12 cellular contexts compared by ENCODE assay signal in genomic region chr1:173149887-173150286, GRCh38. TPM values are rescaled to one million over a fixed set of nuclear protein-coding genes. Genes with fewer than 3 reads are reported as not detected.
DNase-seq lines count a peak whose midpoint lies in the region; ATAC-seq, FAIRE-seq and TF ChIP-seq lines count a peak whose summit lies in the region.
"Had no signal": no experiment of that assay in that cellular context is flagged by ENCODE, and none has a peak within 500 bp of the region (broad histone marks: within the 10 kb centered on the region; RNA-seq: fewer than 3 reads in every experiment).

No MANE protein-coding gene starts in this region.

- no peaks in the 10 kb centered on the region for H4K20me1 ChIP-seq in IMR-90 (ENCODE audit: insufficient read depth, low read length)
- H4K20me1 ChIP-seq in K562 (replicated peaks; ENCODE audit: control insufficient read depth, insufficient read depth, low read length) = no peaks in the 10 kb centered on the region
- H4K20me1 ChIP-seq in Karpas-422 (ENCODE audit: insufficient read depth, low read depth, low read length) = no peaks in the 10 kb centered on the region

- no peak overlapping the region for H2BK15ac ChIP-seq in IMR-90 (ENCODE audit: low read depth, low read length)
- no peak overlapping the region for H2BK15ac ChIP-seq in mesenchymal stem cell (ENCODE audit: low read depth, poor library complexity, severe bottlenecking)

- H3K14ac ChIP-seq in IMR-90 (replicated peaks; ENCODE audit: low read depth, low read length) (no peak overlapping the region), mesenchymal stem cell (ENCODE audit: low read length in 2 of 2) (no peak overlapping the region)

- H4K5ac ChIP-seq in IMR-90 (ENCODE audit: low read depth, low read length) = no peak overlapping the region

- H3K9me1 ChIP-seq in IMR-90 (ENCODE audit: insufficient read depth, low read length) = no peaks in the 10 kb centered on the region
- no peaks in the 10 kb centered on the region for H3K9me1 ChIP-seq in K562 (ENCODE audit: control insufficient read depth, insufficient read depth, low read length)

- intact Hi-C loops in IMR-90 (cut with micrococcal nuclease) = no loop called here
- intact Hi-C loops in K562 (cut with micrococcal nuclease) = no loop called here

- no peaks in the 10 kb centered on the region for H3K79me1 ChIP-seq in IMR-90 (ENCODE audit: low read depth in 1 of 2, low read length in 2 of 2)
- no peaks in the 10 kb centered on the region for H3K79me1 ChIP-seq in mesenchymal stem cell (replicated peaks; ENCODE audit: low read length, poor library complexity, severe bottlenecking)

- no peak overlapping the region for H4K91ac ChIP-seq in IMR-90 (ENCODE audit: insufficient read depth, low read depth, low read length)
- H4K91ac ChIP-seq in mesenchymal stem cell (ENCODE audit: low read length) = no peak overlapping the region

- no peak for TF ChIP-seq EP300 in K562 (IDR thresholded peaks at IDR 0.05; ENCODE audit: low read length)

- CTCF ChIA-PET in IMR-90 (lab: Yijun Ruan, JAX) (interaction anchor here (0.7 kb wide), 1 partner anchor 74 kb away, joined by 3 read pairs; no protein-coding TSS in a partner anchor), K562 (lab: Yijun Ruan, JAX; ENCODE audit: low intra/inter-chr PET ratio) (no interaction called here)

- no peaks in the 10 kb centered on the region for H3K36me3 ChIP-seq in IMR-90 (ENCODE audit: control insufficient read depth, insufficient read depth, low read length)
- H3K36me3 ChIP-seq in K562 (ENCODE audit: control insufficient read depth, insufficient read depth, low read length) = no peaks in the 10 kb centered on the region
- peaks cover 0 to 4% of the 10 kb centered on the region in 2 experiments for H3K36me3 ChIP-seq in mesenchymal stem cell (ENCODE audit: control insufficient read depth in 1 of 2, insufficient read depth in 2 of 2, low read depth in 1 of 2, low read length in 2 of 2)
- no peaks in the 10 kb centered on the region for H3K36me3 ChIP-seq in Karpas-422 (ENCODE audit: insufficient read depth, low read length)
- no peaks in the 10 kb centered on the region for H3K36me3 ChIP-seq in WERI-Rb-1

- H3K9ac ChIP-seq in IMR-90 (ENCODE audit: low read depth, low read length) = no peak overlapping the region
- H3K9ac ChIP-seq in K562 (ENCODE audit: insufficient read depth in 1 of 2, low read depth in 2 of 2, low read length in 2 of 2) = no peak overlapping the region
- H3K9ac ChIP-seq in mesenchymal stem cell (ENCODE audit: low read length) = no peak overlapping the region
- H3K9ac ChIP-seq in Karpas-422 (ENCODE audit: low read length) = no peak overlapping the region

- no peak overlapping the region for H3K18ac ChIP-seq in IMR-90 (ENCODE audit: low read depth, low read length)
- H3K18ac ChIP-seq in mesenchymal stem cell (ENCODE audit: low read depth in 1 of 2, low read length in 2 of 2) = no peak overlapping the region

- POLR2A ChIA-PET in IMR-90 (lab: Charles Lee; ENCODE audit: unreplicated experiment) = no interaction called here
- POLR2A ChIA-PET in K562 (lab: Yijun Ruan, JAX) = interaction anchor here (0.6 kb wide), 1 partner anchor 965 kb away, joined by 5 read pairs; no protein-coding TSS in a partner anchor

- WGBS in IMR-90 (ENCODE audit: extremely low coverage in 2 of 2, insufficient read length in 1 of 2), 2 experiments = no CpG with 5 or more reads among the region's 2 CpGs
- 0% methylated on average over 2 of the region's 2 CpGs for WGBS in K562 (ENCODE audit: insufficient coverage, low coverage, missing lambda C conversion rate)
- WGBS in mesenchymal stem cell = 63% methylated on average over 1 of the region's 2 CpGs

- no peak overlapping the region for H2BK12ac ChIP-seq in mesenchymal stem cell (ENCODE audit: low read length in 2 of 2)

- H2AK5ac ChIP-seq in IMR-90 (ENCODE audit: low read depth, low read length) = no peak overlapping the region
- no peak overlapping the region for H2AK5ac ChIP-seq in mesenchymal stem cell (ENCODE audit: low read length, severe bottlenecking)

- H3K4ac ChIP-seq in IMR-90 (ENCODE audit: low read depth, low read length) = no peak overlapping the region
- H3K4ac ChIP-seq in mesenchymal stem cell (ENCODE audit: low read depth in 1 of 2, low read length in 2 of 2) = no peak overlapping the region

- H3K56ac ChIP-seq in IMR-90 (ENCODE audit: extremely low read depth, insufficient read depth, low read length) = no peak overlapping the region

- H3K9me3 ChIP-seq in IMR-90 (ENCODE audit: control insufficient read depth, insufficient read depth, low read length) = no peaks in the 10 kb centered on the region; the same call in 1 of the 2 replicates
- H3K9me3 ChIP-seq in K562 (replicated peaks; ENCODE audit: control insufficient read depth, insufficient read depth, low read depth, low read length) = no peaks in the 10 kb centered on the region
- peaks cover 31% of the 10 kb centered on the region for H3K9me3 ChIP-seq in mesenchymal stem cell (ENCODE audit: control insufficient read depth, low read length)
- no peaks in the 10 kb centered on the region for H3K9me3 ChIP-seq in Karpas-422 (ENCODE audit: low read length)
- peaks cover 15% of the 10 kb centered on the region for H3K9me3 ChIP-seq in WERI-Rb-1 (ENCODE audit: severe bottlenecking)

- no peak for TF ChIP-seq CTCF in IMR-90 (conservative IDR thresholded peaks at IDR 0.05; ENCODE audit: low read depth, low read length)
- no peak for TF ChIP-seq CTCF in K562 (IDR thresholded peaks at IDR 0.05 in 2 of 3, conservative IDR thresholded peaks at IDR 0.05 in 1 of 3; ENCODE audit: insufficient read depth in 2 of 3, low read depth in 1 of 3, low read length in 3 of 3)
- no peak for TF ChIP-seq CTCF in WERI-Rb-1 (IDR thresholded peaks at IDR 0.05; ENCODE audit: low read depth, low read length)

- H3K4me1 ChIP-seq in IMR-90 (ENCODE audit: control insufficient read depth, insufficient read depth, low read length) (no peaks in the 10 kb centered on the region), K562 (replicated peaks in 1 of 2; ENCODE audit: control insufficient read depth in 2 of 2, insufficient read depth in 2 of 2, low read length in 2 of 2) (no peaks in the 10 kb centered on the region), mesenchymal stem cell (ENCODE audit: control insufficient read depth, insufficient read depth, low read depth, low read length) (no peaks in the 10 kb centered on the region), Karpas-422 (ENCODE audit: low read length) (no peaks in the 10 kb centered on the region)

- H2BK5ac ChIP-seq in IMR-90 (ENCODE audit: low read depth, low read length, poor library complexity, severe bottlenecking) (no peak overlapping the region), mesenchymal stem cell (ENCODE audit: low read depth, low read length, poor library complexity, severe bottlenecking) (no peak overlapping the region)

- H3K4me2 ChIP-seq in IMR-90 (ENCODE audit: low read depth, low read length) = no peak overlapping the region
- H3K4me2 ChIP-seq in K562 (ENCODE audit: insufficient read depth, low read length) = peak overlapping the region; percentile 23; the same call in 1 of the 2 replicates
- no peak overlapping the region for H3K4me2 ChIP-seq in mesenchymal stem cell (ENCODE audit: low read length, poor library complexity, severe bottlenecking)
- no peak overlapping the region for H3K4me2 ChIP-seq in Karpas-422 (ENCODE audit: low read depth, low read length, poor library complexity, severe bottlenecking)

- no peaks in the 10 kb centered on the region for H3K27me3 ChIP-seq in IMR-90 (ENCODE audit: control insufficient read depth, insufficient read depth, low read length)
- peaks cover 0 to 6% of the 10 kb centered on the region in 2 experiments; a peak in 1 of 5 replicates for H3K27me3 ChIP-seq in K562 (ENCODE audit: control insufficient read depth in 2 of 2, insufficient read depth in 2 of 2, low read length in 2 of 2)
- H3K27me3 ChIP-seq in mesenchymal stem cell (ENCODE audit: control insufficient read depth in 1 of 2, insufficient read depth in 1 of 2, low read length in 2 of 2) = peaks cover 0 to 53% of the 10 kb centered on the region in 2 experiments
- no peaks in the 10 kb centered on the region; the same call in 1 of the 2 replicates for H3K27me3 ChIP-seq in Karpas-422 (ENCODE audit: low read length)
- H3K27me3 ChIP-seq in WERI-Rb-1 (ENCODE audit: insufficient read depth, low read depth, severe bottlenecking) = peaks cover 50% of the 10 kb centered on the region

- H2BK20ac ChIP-seq in IMR-90 (ENCODE audit: low read depth, low read length) = no peak overlapping the region

- FAIRE-seq in K562 (lab: Jason Lieb, UNC) = no peak

- H2AK9ac ChIP-seq in IMR-90 (replicated peaks; ENCODE audit: low read depth, low read length, poor library complexity) = no peak overlapping the region

- H2BK120ac ChIP-seq in IMR-90 (ENCODE audit: low read depth, low read length) (no peak overlapping the region), mesenchymal stem cell (ENCODE audit: low read depth, low read length) (no peak overlapping the region)

- in situ Hi-C loops in IMR-90 (cut with MboI; ENCODE audit: low sequenced_read_pairs) = no loop called here
- in situ Hi-C loops in K562 (cut with MboI) = no loop called here

- H3K79me2 ChIP-seq in K562 (ENCODE audit: control insufficient read depth, insufficient read depth, low read length) (no peaks in the 10 kb centered on the region), Karpas-422 (ENCODE audit: low read length) (no peaks in the 10 kb centered on the region)

- TF ChIP-seq POLR2A in IMR-90 (IDR thresholded peaks at IDR 0.05; ENCODE audit: low read depth, low read length) = no peak
- TF ChIP-seq POLR2A in K562 (conservative IDR thresholded peaks at IDR 0.05) = no peak

- no peaks in the 10 kb centered on the region for H3K9me2 ChIP-seq in Karpas-422 (replicated peaks; ENCODE audit: insufficient read depth, low read length)

- H3K27ac ChIP-seq in IMR-90 (ENCODE audit: insufficient read depth, low read length) (no peak overlapping the region), K562 (ENCODE audit: extremely low read depth, low read depth, low read length) (no peak overlapping the region), mesenchymal stem cell (ENCODE audit: low read length, poor library complexity, severe bottlenecking) (no peak overlapping the region), Karpas-422 (ENCODE audit: low read length) (no peak overlapping the region), WERI-Rb-1 (no peak overlapping the region)

- TF ChIP-seq RAD21 in IMR-90 (IDR thresholded peaks at IDR 0.05; ENCODE audit: low read length) (no peak), K562 (CRISPR knock-in tag; conservative IDR thresholded peaks at IDR 0.05 in 1 of 2, IDR thresholded peaks at IDR 0.05 in 1 of 2) (no peak)

- ATAC-seq in IMR-90 (ENCODE audit: low read depth) = peak; percentile 21; the same call in 1 of the 2 replicates
- ATAC-seq in K562 = peak; percentile 56

- H3K4me3 ChIP-seq in IMR-90 (ENCODE audit: insufficient read depth, low read depth, low read length) = no peak overlapping the region
- H3K4me3 ChIP-seq in K562 = no peak overlapping the region
- no peak overlapping the region for H3K4me3 ChIP-seq in mesenchymal stem cell (ENCODE audit: insufficient read depth in 1 of 2, low read depth in 1 of 2, low read length in 2 of 2)
- no peak overlapping the region for H3K4me3 ChIP-seq in Karpas-422 (ENCODE audit: low read length)
- no peak overlapping the region for H3K4me3 ChIP-seq in WERI-Rb-1 (ENCODE audit: low read depth, low read length)

- no peak overlapping the region for H2AFZ ChIP-seq in IMR-90 (replicated peaks; ENCODE audit: low read length, poor library complexity)
- no peak overlapping the region; the same call in 1 of the 2 replicates for H2AFZ ChIP-seq in K562 (ENCODE audit: low read depth, low read length)
- no peak overlapping the region for H2AFZ ChIP-seq in mesenchymal stem cell (ENCODE audit: low read depth, low read length)
- no peak overlapping the region for H2AFZ ChIP-seq in Karpas-422 (ENCODE audit: low read length)

- BruUV-seq in IMR-90 (replicated peaks; lab: Mats Ljungman, UMichigan) = no TSS peak
- BruUV-seq in K562 (replicated peaks; lab: Mats Ljungman, UMichigan) = no TSS peak

- no peak overlapping the region for H4K8ac ChIP-seq in IMR-90 (ENCODE audit: low read depth in 2 of 2, low read length in 2 of 2)
- no peak overlapping the region for H4K8ac ChIP-seq in mesenchymal stem cell (ENCODE audit: low read length)

- H3K23ac ChIP-seq in IMR-90 (ENCODE audit: low read depth, low read length) = no peak overlapping the region
- no peak overlapping the region for H3K23ac ChIP-seq in mesenchymal stem cell (ENCODE audit: low read length in 2 of 2)

- DNase-seq in CD1c-positive myeloid dendritic cell (ENCODE audit: extremely low spot score) (peak; percentile 81), IMR-90 (peak; percentile 83), K562 (ENCODE audit: extremely low read depth in 1 of 4, low spot score in 3 of 4) (peak in 1 of 4 experiments; percentile 21), mesenchymal stem cell (peak; percentile 94), NCI-H2171 (lab: John Stamatoyannopoulos, UW) (no peak), NCI-H146 treated with DMSO at 0.1 percent for 48 hours (lab: John Stamatoyannopoulos, UW; ENCODE audit: unreplicated experiment) (no peak), Karpas-422 (no peak), WERI-Rb-1 (no peak)
- DNase-seq: activated CD4-positive, alpha-beta T cell treated with anti-CD3 and anti-CD28 coated beads, Interleukin-2, amount 10 ng/mL, durations not matched to agents 24 days and 14 days; amniotic stem cell; DMS79; SHP77 treated with DMSO at 0.1 percent for 48 hours had no signal

- dilution Hi-C loops in IMR-90 (cut with HindIII; ENCODE audit: low sequenced_read_pairs, unreplicated experiment) = no loop called here

RNA-seq across cellular contexts. Expression of gene TNFSF4, which starts 57.2 kb away (rescaled TPM):
- total RNA-seq in IMR-90 (2012; rRNA removed) (19.7 and 23.6 TPM in 2 replicates), K562 (2014; rRNA removed) (0.04 TPM in 1 of 2 replicates, not detected in the other), K562 (2014; rRNA removed; fragmentation: Illumina TruSeq; extraction: Trizol) (0.13 and 0.22 TPM in 2 replicates), K562 (2015; rRNA removed; fragmentation: Illumina TruSeq; extraction: Trizol) (0.15 and 0.18 TPM in 2 replicates), K562 (2021) (0.13 and 0.16 TPM in 2 replicates)
- polyA plus RNA-seq in IMR-90 (2012; rRNA removed) (10.8 and 13.4 TPM in 2 replicates), K562 (2011; rRNA removed) (0.13 and 0.22 TPM in 2 replicates), K562 (2014; fragmentation: Illumina TruSeq; extraction: Trizol) (0.07 and 0.16 TPM in 2 replicates), K562 (2014; fragmentation: Nextera tagmentation; extraction: Ambion mirVana) (under 1 TPM; 0.08 to 0.23 TPM), K562 (2014; rRNA removed) (0.05 and 0.08 TPM in 2 replicates)
- polyA plus RNA-seq in IMR-90 (2012; cell fraction: cytosol; rRNA removed) = 3.0 and 3.2 TPM in 2 replicates
- polyA plus RNA-seq in IMR-90 (2012; cell fraction: nucleus; rRNA removed; ENCODE audit: low replicate concordance) = 1.1 and 8.4 TPM in 2 replicates
- total RNA-seq in K562 (2011; cell fraction: chromatin; rRNA removed; ENCODE audit: low replicate concordance) = 0.07 and 0.19 TPM in 2 replicates
- not detected in 2 replicates for total RNA-seq in K562 (2011; cell fraction: nucleolus; rRNA removed)
- 0.15 TPM in 1 of 2 replicates, not detected in the other for total RNA-seq in K562 (2011; cell fraction: nucleoplasm; rRNA removed)
- polyA plus RNA-seq in K562 (2011; cell fraction: cytosol; rRNA removed) = 0.06 and 0.10 TPM in 2 replicates
- 0.16 and 0.37 TPM in 2 replicates for polyA plus RNA-seq in K562 (2011; cell fraction: nucleus; rRNA removed)
- polyA plus RNA-seq in K562 (2012) = 0.14 and 0.76 TPM in 2 replicates
- 0.27 and 0.32 TPM in 2 replicates for polyA minus RNA-seq in K562 (2011; rRNA and poly(A)+ RNA removed)
- polyA minus RNA-seq in K562 (2011; cell fraction: cytosol; rRNA and poly(A)+ RNA removed) = not detected in 2 replicates
- polyA minus RNA-seq in K562 (2011; cell fraction: nucleus; rRNA and poly(A)+ RNA removed) = 0.33 TPM in 1 of 2 replicates, not detected in the other
- polyA plus RNA-seq in mesenchymal stem cell (2013, experiment 1 of 2) = 37.8 TPM
- 39.2 TPM for polyA plus RNA-seq in mesenchymal stem cell (2013, experiment 2 of 2)
- total RNA-seq in Karpas-422 (2014; rRNA removed; shearing (Covaris generic); ENCODE audit: low replicate concordance) = 0.26 and 1.2 TPM in 2 replicates

Comparison
In these comparisons a context has a peak if more than half of its experiments do, and no peak if none do; other contexts are left out.
1. DNase-seq: peak in CD1c-positive myeloid dendritic cell (single experiment), IMR-90 (single experiment) and mesenchymal stem cell (single experiment); none in NCI-H2171 (single experiment), NCI-H146 treated with DMSO at 0.1 percent for 48 hours (single experiment), Karpas-422 (single experiment) and WERI-Rb-1 (single experiment).